ENCODE assay signal across 20 cellular contexts in the genomic region with DNA sequence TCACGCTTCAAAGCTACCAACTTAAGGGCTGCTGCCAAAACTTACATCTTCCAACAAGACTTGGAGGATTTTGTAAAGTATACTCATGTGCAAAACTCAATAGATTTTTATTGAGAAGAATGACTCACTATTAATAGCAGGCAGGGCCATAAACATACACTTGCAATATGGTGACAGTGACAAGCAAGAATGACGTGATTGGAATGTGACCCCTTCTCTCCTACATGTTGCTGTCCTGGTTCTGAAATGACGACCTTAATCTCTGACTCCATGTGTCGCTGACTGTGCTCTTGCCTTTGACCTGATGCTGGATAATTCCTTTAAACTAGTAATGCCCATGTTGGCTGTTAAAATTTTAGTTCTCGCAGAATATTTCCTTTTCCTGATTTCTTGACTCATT.
DNase-seq lines count a peak whose midpoint lies in the region; ATAC-seq, FAIRE-seq and TF ChIP-seq lines count a peak whose summit lies in the region.
"Had no signal": no experiment of that assay in that cellular context is flagged by ENCODE, and none has a peak within 500 bp of the region (broad histone marks: within the 10 kb centered on the region; RNA-seq: fewer than 3 reads in every experiment).

No MANE protein-coding gene starts in this region.

- H3K4me1 ChIP-seq in HCT116 (ENCODE audit: control insufficient read depth in 1 of 2, insufficient read depth in 2 of 2, low read length in 2 of 2) (peaks cover 0 to 11% of the 10 kb centered on the region in 2 experiments; a peak in 2 of 4 replicates), hepatocyte (ENCODE audit: insufficient read depth) (no peaks in the 10 kb centered on the region)
- H3K4me1 ChIP-seq: ascending aorta had no signal

- 69% methylated on average over 5 of the region's 5 CpGs for WGBS in hepatocyte (ENCODE audit: low lambda C conversion rate, missing lambda C conversion rate)

- TF ChIP-seq RAD21 in HCT116 (IDR thresholded peaks at IDR 0.05; ENCODE audit: low read depth) = no peak

- peak; percentile 76 for ATAC-seq in HCT116
- ATAC-seq: activated CD8-positive, alpha-beta memory T cell treated with anti-CD3 and anti-CD28 coated beads, Interleukin-2, amount 10 ng/mL, durations not matched to agents 7 days and 5 days had no signal

- H3K36me3 ChIP-seq in HCT116 (ENCODE audit: control insufficient read depth in 1 of 2, insufficient read depth in 2 of 2, low read length in 2 of 2) = no peaks in the 10 kb centered on the region
- H3K36me3 ChIP-seq in hepatocyte (replicated peaks; ENCODE audit: insufficient read depth, low read depth) = no peaks in the 10 kb centered on the region

- no peak for FAIRE-seq in GM19239 (lab: Jason Lieb, UNC)
- FAIRE-seq: D721Med, kidney had no signal

- RAD21 ChIA-PET in HCT116 (lab: Charles Lee; ENCODE audit: low non-redundant PET in 1 of 2, low total read pairs in 2 of 2, uncharacterized antibody in 2 of 2, unreplicated experiment in 2 of 2) = no interaction called here

- DNase-seq in ACHN (peak; percentile 11), HCT116 (ENCODE audit: low read depth, low spot score) (peak; percentile 31), RKO (ENCODE audit: low spot score) (peak; percentile 25), hepatocyte (ENCODE audit: low spot score) (peak; percentile 54), NCI-H1417 (lab: John Stamatoyannopoulos, UW) (no peak), GM19239 (ENCODE audit: insufficient read length, low spot score) (no peak), NCI-H524 treated with DMSO at 0.1 percent for 48 hours (lab: John Stamatoyannopoulos, UW) (no peak), GOT3 (lab: John Stamatoyannopoulos, UW) (no peak)
- DNase-seq: activated CD4-positive, CD25-positive, alpha-beta regulatory T cell; activated CD8-positive, alpha-beta memory T cell treated with anti-CD3 and anti-CD28 coated beads, Interleukin-2, amount 10 ng/mL, durations not matched to agents 7 days and 5 days; AML-193; erythroblast; H7; heart left ventricle; kidney; NCI-H2107; stimulated activated CD4-positive, alpha-beta T cell treated with anti-CD3 and anti-CD28 coated beads, Interleukin-4, amount 100 ng/mL, for 1 hour had no signal

- H3K9me2 ChIP-seq in HCT116 (ENCODE audit: insufficient read depth) = no peaks in the 10 kb centered on the region
- H3K9me2 ChIP-seq in hepatocyte (replicated peaks; ENCODE audit: insufficient read depth) = no peaks in the 10 kb centered on the region

- H3K4me2 ChIP-seq in HCT116 (ENCODE audit: low read length) (peak overlapping the region; percentile 2), hepatocyte (no peak overlapping the region)

- in situ Hi-C loops in ACHN (cut with HindIII; ENCODE audit: low pct_ligation_motif_present, low pct_unique_long_range_greater_than_20kb, low sequenced_read_pairs) = no loop called here

- no peak overlapping the region for H3K9ac ChIP-seq in HCT116 (ENCODE audit: low read length)

- TF ChIP-seq CTCF in HCT116 (IDR thresholded peaks at IDR 0.05 in 2 of 3, conservative IDR thresholded peaks at IDR 0.05 in 1 of 3; ENCODE audit: borderline replicate concordance in 1 of 3, insufficient read depth in 1 of 3, low read depth in 2 of 3, low read length in 2 of 3) (no peak), hepatocyte (IDR thresholded peaks at IDR 0.05; ENCODE audit: poor library complexity) (no peak)

- H2AFZ ChIP-seq in HCT116 (ENCODE audit: low read depth, low read length, poor library complexity, severe bottlenecking) = no peak overlapping the region
- no peak overlapping the region for H2AFZ ChIP-seq in hepatocyte

- intact Hi-C loops in HCT116 (cut with micrococcal nuclease) = no loop called here

- CTCF ChIA-PET in HCT116 (lab: Charles Lee) = no interaction called here

- H3K79me2 ChIP-seq in HCT116 (ENCODE audit: insufficient read depth, low read length) (no peaks in the 10 kb centered on the region), hepatocyte (no peaks in the 10 kb centered on the region)

- no peak for TF ChIP-seq POLR2A in HCT116 (IDR thresholded peaks at IDR 0.05; ENCODE audit: borderline replicate concordance, extremely low read depth, insufficient read depth, insufficient read length)

- H3K27ac ChIP-seq in HCT116 (ENCODE audit: low read depth, low read length) (no peak overlapping the region), hepatocyte (no peak overlapping the region)
- H3K27ac ChIP-seq: ascending aorta, coronary artery, heart left ventricle had no signal

- no TSS peak for BruUV-seq in HCT116 (replicated peaks; lab: Mats Ljungman, UMichigan)

- no peaks in the 10 kb centered on the region for H3K9me3 ChIP-seq in HCT116 (ENCODE audit: control insufficient read depth in 1 of 2, insufficient read depth in 1 of 2, low read depth in 1 of 2, low read length in 2 of 2)
- H3K9me3 ChIP-seq in hepatocyte (ENCODE audit: low read depth) = no peaks in the 10 kb centered on the region
- H3K9me3 ChIP-seq: ascending aorta, heart left ventricle had no signal

- no peaks in the 10 kb centered on the region for H3K27me3 ChIP-seq in HCT116 (ENCODE audit: insufficient read depth, low read length)
- no peaks in the 10 kb centered on the region for H3K27me3 ChIP-seq in hepatocyte
- H3K27me3 ChIP-seq: ascending aorta, heart left ventricle had no signal

- POLR2A ChIA-PET in HCT116 (lab: Charles Lee) = no interaction called here

- H3K4me3 ChIP-seq in HCT116 (replicated peaks in 1 of 2; ENCODE audit: low read depth in 1 of 2, low read length in 2 of 2) (no peak overlapping the region), hepatocyte (no peak overlapping the region)
- H3K4me3 ChIP-seq: ascending aorta, coronary artery, heart left ventricle had no signal

- H4K20me1 ChIP-seq in HCT116 (ENCODE audit: insufficient read depth) (no peaks in the 10 kb centered on the region), hepatocyte (ENCODE audit: insufficient read depth, poor library complexity, severe bottlenecking) (no peaks in the 10 kb centered on the region)

TF ChIP-seq in HCT116, 20 proteins besides CTCF, POLR2A, EP300 and RAD21:
- TF ChIP-seq EGR1 (IDR thresholded peaks at IDR 0.05; ENCODE audit: low read depth) = no peak
- TF ChIP-seq, protein P1, sequence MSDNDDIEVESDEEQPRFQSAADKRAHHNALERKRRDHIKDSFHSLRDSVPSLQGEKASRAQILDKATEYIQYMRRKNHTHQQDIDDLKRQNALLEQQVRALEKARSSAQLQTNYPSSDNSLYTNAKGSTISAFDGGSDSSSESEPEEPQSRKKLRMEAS (IDR thresholded peaks at IDR 0.05) = no peak
- TF ChIP-seq, protein P2, sequence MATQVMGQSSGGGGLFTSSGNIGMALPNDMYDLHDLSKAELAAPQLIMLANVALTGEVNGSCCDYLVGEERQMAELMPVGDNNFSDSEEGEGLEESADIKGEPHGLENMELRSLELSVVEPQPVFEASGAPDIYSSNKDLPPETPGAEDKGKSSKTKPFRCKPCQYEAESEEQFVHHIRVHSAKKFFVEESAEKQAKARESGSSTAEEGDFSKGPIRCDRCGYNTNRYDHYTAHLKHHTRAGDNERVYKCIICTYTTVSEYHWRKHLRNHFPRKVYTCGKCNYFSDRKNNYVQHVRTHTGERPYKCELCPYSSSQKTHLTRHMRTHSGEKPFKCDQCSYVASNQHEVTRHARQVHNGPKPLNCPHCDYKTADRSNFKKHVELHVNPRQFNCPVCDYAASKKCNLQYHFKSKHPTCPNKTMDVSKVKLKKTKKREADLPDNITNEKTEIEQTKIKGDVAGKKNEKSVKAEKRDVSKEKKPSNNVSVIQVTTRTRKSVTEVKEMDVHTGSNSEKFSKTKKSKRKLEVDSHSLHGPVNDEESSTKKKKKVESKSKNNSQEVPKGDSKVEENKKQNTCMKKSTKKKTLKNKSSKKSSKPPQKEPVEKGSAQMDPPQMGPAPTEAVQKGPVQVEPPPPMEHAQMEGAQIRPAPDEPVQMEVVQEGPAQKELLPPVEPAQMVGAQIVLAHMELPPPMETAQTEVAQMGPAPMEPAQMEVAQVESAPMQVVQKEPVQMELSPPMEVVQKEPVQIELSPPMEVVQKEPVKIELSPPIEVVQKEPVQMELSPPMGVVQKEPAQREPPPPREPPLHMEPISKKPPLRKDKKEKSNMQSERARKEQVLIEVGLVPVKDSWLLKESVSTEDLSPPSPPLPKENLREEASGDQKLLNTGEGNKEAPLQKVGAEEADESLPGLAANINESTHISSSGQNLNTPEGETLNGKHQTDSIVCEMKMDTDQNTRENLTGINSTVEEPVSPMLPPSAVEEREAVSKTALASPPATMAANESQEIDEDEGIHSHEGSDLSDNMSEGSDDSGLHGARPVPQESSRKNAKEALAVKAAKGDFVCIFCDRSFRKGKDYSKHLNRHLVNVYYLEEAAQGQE (IDR thresholded peaks at IDR 0.05; ENCODE audit: low read depth) = peak; percentile 44
- no peak for TF ChIP-seq TCF7L2 (IDR thresholded peaks at IDR 0.05; ENCODE audit: borderline replicate concordance, extremely low read depth, insufficient read depth, insufficient read length)
- TF ChIP-seq, protein P3, sequence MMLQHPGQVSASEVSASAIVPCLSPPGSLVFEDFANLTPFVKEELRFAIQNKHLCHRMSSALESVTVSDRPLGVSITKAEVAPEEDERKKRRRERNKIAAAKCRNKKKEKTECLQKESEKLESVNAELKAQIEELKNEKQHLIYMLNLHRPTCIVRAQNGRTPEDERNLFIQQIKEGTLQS (IDR thresholded peaks at IDR 0.05) = no peak
- no peak for TF ChIP-seq CBX3 (IDR thresholded peaks at IDR 0.05; ENCODE audit: low read depth)
- TF ChIP-seq JUND (IDR thresholded peaks at IDR 0.05) = no peak

Comparison
In these comparisons a context has a peak if more than half of its experiments do, and no peak if none do; other contexts are left out.
1. DNase-seq: peak in ACHN (single experiment), HCT116 (single experiment), RKO (single experiment) and hepatocyte (single experiment); none in NCI-H1417 (0 of 3), GM19239 (single experiment), NCI-H524 treated with DMSO at 0.1 percent for 48 hours (single experiment) and GOT3 (single experiment).